ENCODE assay signal across 9 cellular contexts in genomic region chr20:20364016-20364746, GRCh38. TPM values are rescaled to one million over a fixed set of nuclear protein-coding genes. Genes with fewer than 3 reads are reported as not detected.
DNase-seq lines count a peak whose midpoint lies in the region; ATAC-seq and TF ChIP-seq lines count a peak whose summit lies in the region.
"Had no signal": no experiment of that assay in that cellular context is flagged by ENCODE, and none has a peak within 500 bp of the region (broad histone marks: within the 10 kb centered on the region; RNA-seq: fewer than 3 reads in every experiment).

No MANE protein-coding gene starts in this region.

- H3K9me3 ChIP-seq in esophagus muscularis mucosa (no peaks in the 10 kb centered on the region), subcutaneous abdominal adipose tissue (ENCODE audit: control insufficient read depth in 5 of 5, low read length in 5 of 5) (no peaks in the 10 kb centered on the region), gastroesophageal sphincter (no peaks in the 10 kb centered on the region)

- H3K4me1 ChIP-seq in esophagus muscularis mucosa (peaks cover 14 to 64% (median 51%) of the 10 kb centered on the region in 4 donors), subcutaneous abdominal adipose tissue (ENCODE audit: control insufficient read depth in 5 of 5, insufficient read depth in 5 of 5, low read length in 5 of 5) (peaks cover 0 to 43% (median 29%) of the 10 kb centered on the region in 5 donors), gastroesophageal sphincter (peaks cover 0 to 54% (median 19%) of the 10 kb centered on the region in 3 donors)

- no peak overlapping the region for H3K27ac Mint-ChIP-seq in activated T-cell treated with anti-CD3 and anti-CD28 coated beads, Interleukin-2, amount 50 U/mL, for 72 hours

- TF ChIP-seq EP300 in esophagus muscularis mucosa (IDR thresholded peaks at IDR 0.05) (no peak), gastroesophageal sphincter (IDR thresholded peaks at IDR 0.05) (no peak)

- peaks cover 0 to 94% (median 45%) of the 10 kb centered on the region in 4 donors for H3K27me3 ChIP-seq in esophagus muscularis mucosa
- H3K27me3 ChIP-seq in subcutaneous abdominal adipose tissue (ENCODE audit: control insufficient read depth in 5 of 5, insufficient read depth in 4 of 5, low read length in 5 of 5): peaks cover 43 to 61% (median 51%) of the 10 kb centered on the region in 5 donors
- peaks cover 98% of the 10 kb centered on the region for H3K27me3 ChIP-seq in gastroesophageal sphincter

- H3K27ac ChIP-seq in esophagus muscularis mucosa (replicated peaks in 1 of 4) (no peak overlapping the region), subcutaneous abdominal adipose tissue (ENCODE audit: low read depth, low read length) (no peak overlapping the region), gastroesophageal sphincter (no peak overlapping the region)

- H3K4me3 ChIP-seq in esophagus muscularis mucosa: peak overlapping the region in 1 of 4 donors; percentile 14
- peak overlapping the region in 3 of 5 donors; percentile 11 to 35 (median 27) for H3K4me3 ChIP-seq in subcutaneous abdominal adipose tissue (ENCODE audit: low read depth in 1 of 5, low read length in 5 of 5)
- H3K4me3 ChIP-seq in gastroesophageal sphincter: peak overlapping the region in 1 of 2 donors; percentile 16
- H3K4me3 ChIP-seq: K562 had no signal

- TF ChIP-seq CTCF in esophagus muscularis mucosa (IDR thresholded peaks at IDR 0.05) (no peak), gastroesophageal sphincter (IDR thresholded peaks at IDR 0.05) (no peak)

- intact Hi-C loops in esophagus muscularis mucosa (cut with DNase I): loop anchor here (5.0 kb wide), 1 partner anchor 203 kb away; no protein-coding TSS in a partner anchor

- H3K9ac ChIP-seq in subcutaneous abdominal adipose tissue (ENCODE audit: low read length in 5 of 5): no peak overlapping the region

- peak overlapping the region; percentile 68 to 82 for H3K4me3 Mint-ChIP-seq in activated T-cell treated with anti-CD3 and anti-CD28 coated beads, Interleukin-2, amount 50 U/mL, for 72 hours

- H3K36me3 ChIP-seq in esophagus muscularis mucosa: no peaks in the 10 kb centered on the region
- no peaks in the 10 kb centered on the region for H3K36me3 ChIP-seq in subcutaneous abdominal adipose tissue (ENCODE audit: control insufficient read depth in 5 of 5, insufficient read depth in 5 of 5, low read length in 5 of 5)
- no peaks in the 10 kb centered on the region for H3K36me3 ChIP-seq in gastroesophageal sphincter

- no peak for ATAC-seq in activated T-cell treated with anti-CD3 and anti-CD28 coated beads, Interleukin-2, amount 50 U/mL, for 72 hours (replicated peaks in 1 of 2)
- no peak for ATAC-seq in gastroesophageal sphincter
- ATAC-seq: K562 had no signal

- peaks cover 0 to 2% of the 10 kb centered on the region in 2 donors for H3K36me3 Mint-ChIP-seq in activated T-cell treated with anti-CD3 and anti-CD28 coated beads, Interleukin-2, amount 50 U/mL, for 72 hours (ENCODE audit: insufficient read depth in 2 of 2)

- H3K9me3 Mint-ChIP-seq in activated T-cell treated with anti-CD3 and anti-CD28 coated beads, Interleukin-2, amount 50 U/mL, for 72 hours: no peaks in the 10 kb centered on the region

- no peak for TF ChIP-seq POLR2A in esophagus muscularis mucosa (IDR thresholded peaks at IDR 0.05; ENCODE audit: low read depth)
- no peak for TF ChIP-seq POLR2A in gastroesophageal sphincter (IDR thresholded peaks at IDR 0.05)

- in situ Hi-C loops in KBM-7 (cut with MboI; ENCODE audit: low pct_unique_long_range_greater_than_20kb, low sequenced_read_pairs): no loop called here

- WGBS in esophagus muscularis mucosa: 10% methylated on average over 8 of the region's 68 CpGs
- WGBS in gastroesophageal sphincter (ENCODE audit: low coverage in 1 of 2), 2 donors: 6% methylated on average over 12 of the region's 68 CpGs; no CpG with 5 or more reads in 1 of the 2 donors

- peaks cover 75% of the 10 kb centered on the region for H3K27me3 Mint-ChIP-seq in activated T-cell treated with anti-CD3 and anti-CD28 coated beads, Interleukin-2, amount 50 U/mL, for 72 hours (ENCODE audit: low read depth)

- DNase-seq in activated T-cell treated with anti-CD3 and anti-CD28 coated beads, Interleukin-2, amount 50 U/mL, for 72 hours: peak; percentile 24 to 29
- DNase-seq in activated T-cell treated with anti-CD3 and anti-CD28 coated beads for 4 hours (no peak), NCI-H524 (lab: John Stamatoyannopoulos, UW) (peak; percentile 90 to 92), esophagus muscularis mucosa (ENCODE audit: extremely low spot score) (peak; percentile 55), KBM-7 (no peak), pons (ENCODE audit: low spot score) (no peak)

- peaks cover 57% of the 10 kb centered on the region for H3K4me1 Mint-ChIP-seq in activated T-cell treated with anti-CD3 and anti-CD28 coated beads, Interleukin-2, amount 50 U/mL, for 72 hours (ENCODE audit: low read depth)

RNA-seq across cellular contexts. Expression of gene INSM1, which starts 3.7 kb away (rescaled TPM):
- total RNA-seq in activated T-cell treated with anti-CD3 and anti-CD28 coated beads, Interleukin-2, amount 50 U/mL, for 72 hours: 1 to 10 TPM; 4.1 to 7.4 TPM
- not detected for total RNA-seq in esophagus muscularis mucosa
- under 1 TPM in 1 of 4 donors, not detected in 3; 0.15 TPM for total RNA-seq in gastroesophageal sphincter
- total RNA-seq: K562 had no signal

Comparison
In these comparisons a context has a peak if more than half of its experiments do, and no peak if none do; other contexts are left out.
1. DNase-seq: peak in activated T-cell treated with anti-CD3 and anti-CD28 coated beads, Interleukin-2, amount 50 U/mL, for 72 hours (2 of 2), NCI-H524 (2 of 2) and esophagus muscularis mucosa (single experiment); none in activated T-cell treated with anti-CD3 and anti-CD28 coated beads for 4 hours (single experiment), KBM-7 (single experiment) and pons (single experiment).
2. RNA of gene INSM1, which starts 3.7 kb away (total RNA-seq): 4.1 to 7.4 TPM in activated T-cell treated with anti-CD3 and anti-CD28 coated beads, Interleukin-2, amount 50 U/mL, for 72 hours; not detected in esophagus muscularis mucosa and 0.15 TPM in gastroesophageal sphincter; every median in the first group is over 4 times any median in the second.